In genomic region chr9:129387822-129388221, GRCh38 we compare ENCODE assay signal across 22 cellular contexts.
"Had no signal": no experiment of that assay in that cellular context is flagged by ENCODE, and none has a peak within 500 bp of the region (broad histone marks: within the 10 kb centered on the region; RNA-seq: fewer than 3 reads in every experiment).

No MANE protein-coding gene starts in this region.

- H3K36me3 Mint-ChIP-seq: natural killer cell treated with Interleukin-12 subunit alpha and Interleukin-12 subunit beta and Interleukin-15 and Interleukin-18, amount 100 ng/mL, for 72 hours had no signal

- ATAC-seq: heart right ventricle; left lobe of liver; mucosa of descending colon; natural killer cell treated with Interleukin-12 subunit alpha and Interleukin-12 subunit beta and Interleukin-15 and Interleukin-18, amount 100 ng/mL, for 72 hours; pancreas; right cardiac atrium; stimulated activated naive CD8-positive, alpha-beta T cell treated with anti-CD3 and anti-CD28 coated beads, Interleukin-15, Interleukin-2, amounts not matched to agents 100 U/mL and 50 U/mL, for 24 hours had no signal

- H3K4me3 ChIP-seq: dorsolateral prefrontal cortex, heart right ventricle, mucosa of descending colon, pancreas, smooth muscle cell, suprapubic skin, thyroid gland, upper lobe of left lung, uterus had no signal

- H3K27me3 Mint-ChIP-seq: natural killer cell treated with Interleukin-12 subunit alpha and Interleukin-12 subunit beta and Interleukin-15 and Interleukin-18, amount 100 ng/mL, for 72 hours had no signal

- H3K27ac Mint-ChIP-seq: natural killer cell treated with Interleukin-12 subunit alpha and Interleukin-12 subunit beta and Interleukin-15 and Interleukin-18, amount 100 ng/mL, for 72 hours; progenitor cell of endocrine pancreas had no signal

- H3K4me2 ChIP-seq: smooth muscle cell had no signal

- DNase-seq: cortex of kidney; effector CD8-positive, alpha-beta T cell; heart right ventricle; hypothalamus; islet precursor cell; mammary epithelial cell; mucosa of descending colon; occipital lobe; pancreas; right cardiac atrium; stimulated activated CD4-positive, alpha-beta T cell treated with anti-CD3 and anti-CD28 coated beads, Interleukin-2, amount 100 ng/mL, for 48 hours; stimulated activated naive CD8-positive, alpha-beta T cell treated with anti-CD3 and anti-CD28 coated beads, Interleukin-15, Interleukin-2, amounts not matched to agents 100 U/mL and 50 U/mL, for 24 hours; thyroid gland; upper lobe of left lung; uterus had no signal

- H3K27ac ChIP-seq: dorsolateral prefrontal cortex, heart right ventricle, pancreas, suprapubic skin, thyroid gland, upper lobe of left lung, uterus had no signal

- H3K36me3 ChIP-seq: heart right ventricle, pancreas, suprapubic skin, thyroid gland, upper lobe of left lung, uterus had no signal

- FAIRE-seq: frontal cortex, pancreas had no signal

- H3K4me3 Mint-ChIP-seq: natural killer cell treated with Interleukin-12 subunit alpha and Interleukin-12 subunit beta and Interleukin-15 and Interleukin-18, amount 100 ng/mL, for 72 hours had no signal

- H3K9me3 ChIP-seq: heart right ventricle, mucosa of descending colon, pancreas, suprapubic skin, thyroid gland, upper lobe of left lung, uterus had no signal

- H3K27me3 ChIP-seq: dorsolateral prefrontal cortex, heart right ventricle, pancreas, suprapubic skin, thyroid gland, upper lobe of left lung, uterus had no signal

- H3K9me3 Mint-ChIP-seq: natural killer cell treated with Interleukin-12 subunit alpha and Interleukin-12 subunit beta and Interleukin-15 and Interleukin-18, amount 100 ng/mL, for 72 hours had no signal
